ENCODE assay signal across 19 cellular contexts in the genomic region with DNA sequence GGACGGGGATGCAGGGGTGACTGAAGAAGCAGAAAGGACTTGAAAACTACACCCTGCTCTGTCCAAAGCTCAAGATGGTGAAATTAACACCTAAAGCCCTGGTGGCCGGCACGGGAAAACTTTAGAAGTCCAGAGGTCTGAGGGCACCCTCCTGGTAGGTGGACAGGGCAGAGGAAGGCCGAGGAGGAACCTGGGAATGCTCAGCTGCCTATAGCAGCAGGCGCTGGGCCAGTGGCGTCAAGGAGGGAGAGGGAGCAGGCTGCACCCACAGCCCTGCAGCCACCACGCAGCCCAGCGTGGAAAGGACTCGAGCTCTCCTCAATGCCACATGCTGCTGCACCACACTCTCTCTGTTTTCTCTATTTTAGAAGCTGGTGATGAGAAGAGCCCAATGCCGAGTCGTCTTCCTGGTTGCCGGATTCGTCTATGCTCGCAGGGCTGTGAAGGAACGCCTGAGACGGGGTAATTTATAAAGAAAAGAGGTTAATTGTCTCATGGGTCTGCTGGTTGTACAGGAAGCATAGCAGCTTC.
"Had no signal": no experiment of that assay in that cellular context is flagged by ENCODE, and none has a peak within 500 bp of the region (broad histone marks: within the 10 kb centered on the region; RNA-seq: fewer than 3 reads in every experiment).

No MANE protein-coding gene starts in this region.

- H3K4me1 ChIP-seq: lower lobe of right lung, spleen had no signal

- DNase-seq: activated CD4-positive, alpha-beta T cell treated with anti-CD3 and anti-CD28 coated beads, Interleukin-2, amount 10 ng/mL, durations not matched to agents 24 days and 14 days; activated T-cell treated with anti-CD3 and anti-CD28 coated beads, Interleukin-2, amount 50 U/mL, for 1 hour; aorta; brain microvascular endothelial cell; central memory CD4-positive, alpha-beta T cell; effector memory CD8-positive, alpha-beta T cell; heart right ventricle; left colon; lower lobe of right lung; mesendoderm; naive thymus-derived CD4-positive, alpha-beta T cell; nucleus accumbens; spleen; stimulated activated CD4-positive, alpha-beta T cell treated with anti-CD3 and anti-CD28 coated beads, Interleukin-4, amount 100 ng/mL, for 24 hours; stimulated activated naive CD8-positive, alpha-beta T cell treated with anti-CD3 and anti-CD28 coated beads, Interleukin-15, Interleukin-2, amounts not matched to agents 100 U/mL and 50 U/mL, for 24 hours; thyroid gland had no signal

- H3K36me3 ChIP-seq: brain microvascular endothelial cell, heart right ventricle, lower lobe of right lung, spleen, thyroid gland had no signal

- H3K4me3 Mint-ChIP-seq: activated CD4-positive, alpha-beta T cell treated with anti-CD3 and anti-CD28 coated beads, Interleukin-2, amount 10 ng/mL, durations not matched to agents 24 days and 14 days; activated T-helper 17 cell treated with anti-CD3 and anti-CD28 coated beads, Interleukin-2, amount 50 U/mL, for 72 hours; effector memory CD8-positive, alpha-beta T cell; naive thymus-derived CD4-positive, alpha-beta T cell had no signal

- H3K9me3 ChIP-seq: thyroid gland had no signal

- H3K27ac ChIP-seq: brain microvascular endothelial cell, dorsolateral prefrontal cortex, heart right ventricle, lower lobe of right lung, thyroid gland had no signal

- H3K4me1 Mint-ChIP-seq: activated CD4-positive, alpha-beta T cell treated with anti-CD3 and anti-CD28 coated beads, Interleukin-2, amount 10 ng/mL, durations not matched to agents 24 days and 14 days; activated T-helper 17 cell treated with anti-CD3 and anti-CD28 coated beads, Interleukin-2, amount 50 U/mL, for 72 hours; naive thymus-derived CD4-positive, alpha-beta T cell had no signal

- H3K27ac Mint-ChIP-seq: activated CD4-positive, alpha-beta T cell treated with anti-CD3 and anti-CD28 coated beads, Interleukin-2, amount 10 ng/mL, durations not matched to agents 24 days and 14 days; activated naive CD4-positive, alpha-beta T cell treated with anti-CD3 and anti-CD28 coated beads, Interleukin-2, amount 50 U/mL, for 72 hours; activated T-helper 17 cell treated with anti-CD3 and anti-CD28 coated beads, Interleukin-2, amount 50 U/mL, for 72 hours; effector memory CD8-positive, alpha-beta T cell; naive thymus-derived CD4-positive, alpha-beta T cell had no signal

- H3K27me3 ChIP-seq: brain microvascular endothelial cell, heart right ventricle, spleen, thyroid gland had no signal

- H3K4me3 ChIP-seq: dorsolateral prefrontal cortex, heart right ventricle, lower lobe of right lung, spleen, thyroid gland had no signal
